ENCODE assay signal across 1 cellular context in genomic region chr13:37869506-37869755, GRCh38.
TF ChIP-seq lines count a peak whose summit lies in the region.

No MANE protein-coding gene starts in this region.

TF ChIP-seq in HepG2, 621 proteins besides CTCF, POLR2A, EP300 and RAD21 (continued from another document):
- TF ChIP-seq HDAC1 (CRISPR knock-in tag; IDR thresholded peaks at IDR 0.05) (no peak), ZNF326 (CRISPR knock-in tag; IDR thresholded peaks at IDR 0.05; ENCODE audit: borderline replicate concordance) (no peak), ZFY (CRISPR knock-in tag; IDR thresholded peaks at IDR 0.05) (no peak)
- TF ChIP-seq, protein P1, sequence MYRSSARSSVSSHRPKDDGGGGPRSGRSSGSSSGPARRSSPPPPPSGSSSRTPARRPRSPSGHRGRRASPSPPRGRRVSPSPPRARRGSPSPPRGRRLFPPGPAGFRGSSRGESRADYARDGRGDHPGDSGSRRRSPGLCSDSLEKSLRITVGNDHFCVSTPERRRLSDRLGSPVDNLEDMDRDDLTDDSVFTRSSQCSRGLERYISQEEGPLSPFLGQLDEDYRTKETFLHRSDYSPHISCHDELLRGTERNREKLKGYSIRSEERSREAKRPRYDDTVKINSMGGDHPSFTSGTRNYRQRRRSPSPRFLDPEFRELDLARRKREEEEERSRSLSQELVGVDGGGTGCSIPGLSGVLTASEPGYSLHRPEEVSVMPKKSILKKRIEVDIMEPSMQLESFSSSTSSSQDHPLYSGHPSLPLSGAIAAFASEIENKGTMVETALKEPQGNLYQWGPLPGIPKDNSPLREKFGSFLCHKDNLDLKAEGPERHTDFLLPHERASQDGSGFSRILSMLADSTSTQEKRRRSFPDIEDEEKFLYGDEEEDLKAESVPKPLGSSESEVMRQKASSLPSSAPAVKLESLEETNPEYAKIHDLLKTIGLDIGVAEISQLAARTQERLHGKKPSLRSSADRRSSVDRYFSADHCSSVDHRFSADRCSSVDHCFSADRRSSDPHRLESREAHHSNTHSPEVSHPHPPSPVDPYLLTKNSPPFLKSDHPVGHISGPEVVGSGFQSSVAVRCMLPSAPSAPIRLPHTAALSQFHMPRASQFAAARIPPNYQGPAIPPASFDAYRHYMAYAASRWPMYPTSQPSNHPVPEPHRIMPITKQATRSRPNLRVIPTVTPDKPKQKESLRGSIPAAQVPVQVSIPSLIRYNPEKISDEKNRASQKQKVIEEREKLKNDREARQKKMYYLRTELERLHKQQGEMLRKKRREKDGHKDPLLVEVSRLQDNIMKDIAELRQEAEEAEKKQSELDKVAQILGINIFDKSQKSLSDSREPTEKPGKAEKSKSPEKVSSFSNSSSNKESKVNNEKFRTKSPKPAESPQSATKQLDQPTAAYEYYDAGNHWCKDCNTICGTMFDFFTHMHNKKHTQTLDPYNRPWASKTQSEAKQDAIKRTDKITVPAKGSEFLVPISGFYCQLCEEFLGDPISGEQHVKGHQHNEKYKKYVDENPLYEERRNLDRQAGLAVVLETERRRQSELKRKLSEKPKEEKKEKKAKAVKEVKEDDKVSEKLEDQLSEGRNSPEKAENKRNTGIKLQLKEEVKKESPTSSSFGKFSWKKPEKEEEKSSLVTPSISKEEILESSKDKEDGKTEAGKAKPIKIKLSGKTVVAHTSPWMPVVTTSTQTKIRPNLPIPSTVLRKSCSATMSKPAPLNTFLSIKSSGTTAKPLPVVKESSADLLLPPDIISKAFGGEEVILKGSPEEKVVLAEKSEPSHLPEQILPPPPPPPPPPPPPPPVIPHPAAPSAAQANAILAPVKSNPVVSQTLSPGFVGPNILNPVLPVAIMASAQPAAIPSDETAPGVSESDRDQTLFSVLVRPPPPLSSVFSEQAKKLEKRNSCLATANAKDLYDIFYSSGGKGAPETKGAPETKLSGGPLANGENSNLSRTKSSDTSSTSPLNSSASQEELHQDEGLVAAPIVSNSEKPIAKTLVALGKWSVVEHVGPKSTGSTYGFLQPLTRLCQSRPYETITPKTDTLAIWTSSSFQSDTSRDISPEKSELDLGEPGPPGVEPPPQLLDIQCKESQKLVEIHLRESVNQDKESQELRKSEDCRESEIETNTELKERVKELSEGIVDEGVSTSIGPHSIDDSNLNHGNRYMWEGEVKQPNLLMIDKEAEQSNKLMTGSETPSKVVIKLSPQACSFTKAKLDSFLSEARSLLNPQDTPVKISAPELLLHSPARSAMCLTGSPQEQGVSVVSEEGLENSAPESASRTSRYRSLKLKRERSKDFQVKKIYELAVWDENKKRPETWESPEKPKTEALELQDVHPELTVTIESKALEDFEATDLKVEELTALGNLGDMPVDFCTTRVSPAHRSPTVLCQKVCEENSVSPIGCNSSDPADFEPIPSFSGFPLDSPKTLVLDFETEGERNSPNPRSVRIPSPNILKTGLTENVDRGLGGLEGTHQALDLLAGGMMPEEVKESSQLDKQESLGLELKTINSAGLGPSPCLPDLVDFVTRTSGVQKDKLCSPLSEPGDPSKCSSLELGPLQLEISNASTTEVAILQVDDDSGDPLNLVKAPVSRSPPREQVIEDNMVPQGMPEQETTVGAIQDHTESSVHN (CRISPR knock-in tag; IDR thresholded peaks at IDR 0.05), result no peak
